Comparison of ENCODE assay signal across 8 cellular contexts in the genomic region with DNA sequence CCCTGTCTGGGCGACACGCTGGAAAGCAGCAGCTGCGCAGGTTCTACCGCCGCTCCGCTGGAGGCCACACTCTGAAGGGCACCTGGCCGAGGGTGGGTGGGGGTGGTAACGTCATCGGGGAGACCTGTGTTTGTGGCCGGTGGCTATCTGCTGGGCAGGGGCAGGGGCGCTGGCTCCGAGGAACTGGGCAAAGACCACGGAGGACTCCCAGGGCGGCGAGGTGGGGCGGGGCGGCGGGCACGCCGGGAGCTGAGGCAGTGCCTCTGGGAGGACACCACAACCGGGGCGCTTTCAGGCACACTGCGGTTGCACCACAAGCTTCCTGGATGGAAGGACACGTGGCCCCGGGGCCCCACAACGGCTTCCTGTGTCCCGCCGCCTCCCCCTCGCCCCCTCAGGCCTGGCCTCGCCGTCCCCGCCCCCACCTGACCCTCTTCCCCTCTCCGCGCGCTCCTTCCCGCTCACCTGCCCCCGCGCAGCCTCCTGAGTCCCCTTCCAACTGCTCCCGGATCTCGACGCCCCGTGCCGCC. TPM values are rescaled to one million over a fixed set of nuclear protein-coding genes. Genes with fewer than 3 reads are reported as not detected.
DNase-seq lines count a peak whose midpoint lies in the region; ATAC-seq and TF ChIP-seq lines count a peak whose summit lies in the region.

No MANE protein-coding gene starts in this region.

- H3K27me3 ChIP-seq in CD8-positive, alpha-beta T cell (ENCODE audit: insufficient read depth, low read length), result no peaks in the 10 kb centered on the region
- H3K27me3 ChIP-seq in neural progenitor cell, result peaks cover 28% of the 10 kb centered on the region

- peaks cover 22% of the 10 kb centered on the region for H3K36me3 Mint-ChIP-seq in CD8-positive, alpha-beta T cell
- H3K36me3 Mint-ChIP-seq in neural progenitor cell, result no peaks in the 10 kb centered on the region

- no peak overlapping the region for H3K9ac ChIP-seq in neural progenitor cell

- H3K4me1 ChIP-seq in CD8-positive, alpha-beta T cell (ENCODE audit: insufficient read depth, low read length), result peaks cover 54% of the 10 kb centered on the region
- no peaks in the 10 kb centered on the region for H3K4me1 ChIP-seq in neural progenitor cell

- no peaks in the 10 kb centered on the region for H4K20me1 ChIP-seq in neural progenitor cell (ENCODE audit: low read depth)

- peak; percentile 60 to 92 (median 87) for DNase-seq in CD8-positive, alpha-beta T cell
- peak; percentile 95 for DNase-seq in SW480 (ENCODE audit: low spot score)
- peak; percentile 59 for DNase-seq in activated naive CD8-positive, alpha-beta T cell treated with anti-CD3 and anti-CD28 coated beads, Interleukin-2, amount 50 U/mL, for 16 hours (ENCODE audit: low read depth, low spot score)
- DNase-seq in iPS-NIHi11 (ENCODE audit: low spot score), result peak; percentile 73
- peak; percentile 70 to 71 for DNase-seq in stimulated activated CD4-positive, alpha-beta T cell treated with anti-CD3 and anti-CD28 coated beads, Interleukin-1b, Interleukin-23, amount 100 ng/mL, for 4 hours (ENCODE audit: low read depth in 2 of 2)
- no peak for DNase-seq in neural progenitor cell (ENCODE audit: low spot score)

- CTCF ChIA-PET in CD8-positive, alpha-beta T cell (lab: Charles Lee), result interaction anchor here (15.0 kb wide), 1 partner anchor 18 kb away, joined by 429 read pairs; the partner anchor contains the start of gene CHI3L2

- intact Hi-C loops in CD8-positive, alpha-beta T cell (cut with DNase I, micrococcal nuclease), result loop anchor here (1.0 to 5.0 kb wide), 8 partner anchors 12 to 554 kb away; partner anchors contain the start of genes DDX20 (in 1 of the 2) and KCNA3 (in 1 of the 2)

- peaks cover 76% of the 10 kb centered on the region for H3K4me1 Mint-ChIP-seq in CD8-positive, alpha-beta T cell (ENCODE audit: low read depth)
- H3K4me1 Mint-ChIP-seq in neural progenitor cell, result peaks cover 6% of the 10 kb centered on the region

- H3K27me3 Mint-ChIP-seq in CD8-positive, alpha-beta T cell (ENCODE audit: low read depth), result no peaks in the 10 kb centered on the region
- H3K27me3 Mint-ChIP-seq in neural progenitor cell (ENCODE audit: insufficient read depth, low read depth), result peaks cover 33% of the 10 kb centered on the region

- POLR2A ChIA-PET in CD8-positive, alpha-beta T cell (lab: Charles Lee), result interaction anchor here (0.8 to 15.4 kb wide), 8 partner anchors 11 to 201 kb away, joined by 3 to 430 read pairs (median 4); partner anchors contain the start of gene CHI3L2

- peak overlapping the region; percentile 97 for H3K27ac Mint-ChIP-seq in CD8-positive, alpha-beta T cell
- no peak overlapping the region for H3K27ac Mint-ChIP-seq in neural progenitor cell

- H3K36me3 ChIP-seq in CD8-positive, alpha-beta T cell (ENCODE audit: insufficient read depth, low read length), result peaks cover 2% of the 10 kb centered on the region
- H3K36me3 ChIP-seq in neural progenitor cell, result no peaks in the 10 kb centered on the region

- H3K27ac ChIP-seq in CD8-positive, alpha-beta T cell (ENCODE audit: low read depth, low read length), result peak overlapping the region; percentile 74
- H3K27ac ChIP-seq in neural progenitor cell, result no peak overlapping the region

- no peak overlapping the region for H2AFZ ChIP-seq in neural progenitor cell (replicated peaks)

- peak overlapping the region; percentile 93 for H3K4me3 ChIP-seq in CD8-positive, alpha-beta T cell (ENCODE audit: low read depth, low read length)
- no peak overlapping the region for H3K4me3 ChIP-seq in neural progenitor cell

- no peaks in the 10 kb centered on the region for H3F3A ChIP-seq in neural progenitor cell (ENCODE audit: low read depth)

- H3K9me3 ChIP-seq in CD8-positive, alpha-beta T cell (ENCODE audit: low read length), result no peaks in the 10 kb centered on the region
- H3K9me3 ChIP-seq in neural progenitor cell (ENCODE audit: low read depth), result no peaks in the 10 kb centered on the region

- H3K79me2 ChIP-seq in neural progenitor cell (ENCODE audit: low read depth), result no peaks in the 10 kb centered on the region

- no peak overlapping the region for H3K4me2 ChIP-seq in neural progenitor cell

- no peak for TF ChIP-seq CTCF in CD8-positive, alpha-beta T cell (IDR thresholded peaks at IDR 0.05)
- TF ChIP-seq CTCF in neural progenitor cell (IDR thresholded peaks at IDR 0.05), result no peak

- peak; percentile 41 for ATAC-seq in CD8-positive, alpha-beta T cell
- ATAC-seq in GM19397 (IDR thresholded peaks at IDR 0.05; ENCODE audit: unreplicated experiment) (peak; percentile 57), HG03521 (IDR thresholded peaks at IDR 0.05; ENCODE audit: unreplicated experiment) (peak; percentile 56)

- H3K4me3 Mint-ChIP-seq in CD8-positive, alpha-beta T cell, result peak overlapping the region; percentile 94
- no peak overlapping the region for H3K4me3 Mint-ChIP-seq in neural progenitor cell

- H3K9me3 Mint-ChIP-seq in CD8-positive, alpha-beta T cell, result no peaks in the 10 kb centered on the region
- no peaks in the 10 kb centered on the region for H3K9me3 Mint-ChIP-seq in neural progenitor cell

RNA-seq across cellular contexts. Expression of gene DENND2D, which starts 3.3 kb away (rescaled TPM):
- total RNA-seq in CD8-positive, alpha-beta T cell, result 10 to 100 TPM; 50.5 to 50.8 TPM
- not detected in 2 replicates for total RNA-seq in neural progenitor cell (ENCODE audit: low replicate concordance)

RNA-seq across cellular contexts. Expression of gene CHI3L2, which starts 23.8 kb away (rescaled TPM):
- 1 to 10 TPM; 7.1 to 8.7 TPM for total RNA-seq in CD8-positive, alpha-beta T cell
- total RNA-seq in neural progenitor cell (ENCODE audit: low replicate concordance), result not detected in 2 replicates

Comparison
In these comparisons a context has a peak if more than half of its experiments do, and no peak if none do; other contexts are left out.
1. RNA of gene DENND2D, which starts 3.3 kb away (total RNA-seq): 50.5 to 50.8 TPM in CD8-positive, alpha-beta T cell; not detected in neural progenitor cell; every median in the first group is over 10 times any median in the second.
2. Peak in every context shown above with its lines, with median percentiles within 50 percentile points of each other: ATAC-seq.